ENCODE assay signal across 8 cellular contexts in the genomic region with DNA sequence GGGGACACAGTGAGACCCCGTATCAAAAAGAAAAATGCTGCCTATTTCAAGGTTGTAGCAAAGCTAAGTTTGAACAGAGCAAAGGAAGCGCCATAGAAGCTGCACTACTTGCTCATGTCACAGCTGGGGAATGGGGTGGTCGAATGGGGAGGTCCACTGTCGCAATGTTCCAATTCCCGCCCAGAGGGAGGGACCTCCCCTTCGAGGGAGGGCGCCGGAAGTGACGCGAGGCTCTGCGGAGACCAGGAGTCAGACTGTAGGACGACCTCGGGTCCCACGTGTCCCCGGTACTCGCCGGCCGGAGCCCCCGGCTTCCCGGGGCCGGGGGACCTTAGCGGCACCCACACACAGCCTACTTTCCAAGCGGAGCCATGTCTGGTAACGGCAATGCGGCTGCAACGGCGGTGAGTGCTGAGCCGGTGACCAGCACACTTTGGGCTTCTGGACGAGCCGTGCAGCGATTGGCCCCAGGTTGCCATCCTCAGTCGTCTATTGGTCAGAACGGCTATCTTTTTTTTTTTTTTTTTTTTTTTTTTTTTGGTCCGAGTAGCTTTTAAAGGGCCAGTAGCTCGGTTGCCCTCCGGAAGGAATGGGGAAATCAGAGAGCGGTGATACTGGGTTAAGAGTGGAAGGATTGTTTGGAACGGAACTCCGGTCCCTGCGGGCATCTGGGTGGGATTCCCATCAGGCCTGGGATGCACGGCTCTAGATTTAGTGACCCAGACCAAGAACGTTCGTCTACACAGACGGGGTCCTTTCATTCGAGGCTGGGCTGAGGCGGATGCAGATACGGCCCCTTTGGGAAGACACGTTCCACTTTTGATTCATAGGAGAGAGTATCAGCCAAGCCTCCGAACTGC. TPM values are rescaled to one million over a fixed set of nuclear protein-coding genes. Genes with fewer than 3 reads are reported as not detected.
DNase-seq lines count a peak whose midpoint lies in the region; ATAC-seq and TF ChIP-seq lines count a peak whose summit lies in the region.

A gene (plus strand): TSS at position 219 of the 860 bp plus-strand sequence. CDS start 153 bp downstream, at position 372.

- H3K27me3 Mint-ChIP-seq in activated naive CD4-positive, alpha-beta T cell treated with anti-CD3 and anti-CD28 coated beads for 36 hours (ENCODE audit: low read depth): no peaks in the 10 kb centered on the region

- WGBS in gastroesophageal sphincter (ENCODE audit: low coverage in 1 of 2), 2 donors: 1 to 3% methylated on average over 5 to 25 of the region's 49 CpGs

- H3K27ac Mint-ChIP-seq in activated naive CD4-positive, alpha-beta T cell treated with anti-CD3 and anti-CD28 coated beads for 36 hours: peak within 1 kb of the TSS; percentile 96

- H3K36me3 Mint-ChIP-seq in activated naive CD4-positive, alpha-beta T cell treated with anti-CD3 and anti-CD28 coated beads for 36 hours (ENCODE audit: low read depth): peaks cover 6% of the 10 kb centered on the region

- H3K4me3 ChIP-seq in HFF-Myc (replicated peaks; ENCODE audit: low read depth, low read length) (peak within 1 kb of the TSS; percentile 73), gastroesophageal sphincter (peak within 1 kb of the TSS; percentile 76 to 96), neutrophil (ENCODE audit: low read depth in 1 of 2, low read length in 1 of 2) (peak within 1 kb of the TSS; percentile 90 to 91)

- peaks cover 0 to 32% of the 10 kb centered on the region in 2 donors for H3K36me3 ChIP-seq in gastroesophageal sphincter
- peaks cover 28% of the 10 kb centered on the region for H3K36me3 ChIP-seq in neutrophil

- H3K9me3 ChIP-seq in gastroesophageal sphincter (no peaks in the 10 kb centered on the region), neutrophil (no peaks in the 10 kb centered on the region)

- peaks cover 0 to 19% (median 9%) of the 10 kb centered on the region in 3 donors for H3K4me1 ChIP-seq in gastroesophageal sphincter
- peaks cover 32 to 33% of the 10 kb centered on the region in 2 experiments for H3K4me1 ChIP-seq in neutrophil (ENCODE audit: control insufficient read depth in 1 of 2, insufficient read depth in 1 of 2, low read depth in 1 of 2, low read length in 1 of 2)

- ATAC-seq in gastroesophageal sphincter: peak; percentile 98

- TF ChIP-seq POLR2A in gastroesophageal sphincter (IDR thresholded peaks at IDR 0.05): peak in 1 of 2 donors; percentile 13

- no peak for TF ChIP-seq EP300 in gastroesophageal sphincter (IDR thresholded peaks at IDR 0.05)

- CTCF ChIA-PET in activated naive CD4-positive, alpha-beta T cell treated with anti-CD3 and anti-CD28 coated beads for 36 hours (lab: Charles Lee): interaction anchor here (0.8 to 2.1 kb wide), 7 partner anchors 10 to 236 kb away, joined by 3 to 8 read pairs (median 4); a partner anchor contains a TSS

- H3K27ac ChIP-seq in gastroesophageal sphincter (peak within 1 kb of the TSS; percentile 88 to 95 (median 94)), neutrophil (peak within 1 kb of the TSS; percentile 81)

- DNase-seq in GM03348 (ENCODE audit: low spot score) (peak; percentile 95), HFF-Myc (ENCODE audit: extremely low read depth, low read depth) (peak; percentile 84), NAMALWA (ENCODE audit: low spot score) (peak; percentile 96), SK-N-DZ (ENCODE audit: low spot score) (peak; percentile 88), superior temporal gyrus (ENCODE audit: extremely low spot score) (peak; percentile 99)
- peak; percentile 94 for DNase-seq in activated naive CD4-positive, alpha-beta T cell treated with anti-CD3 and anti-CD28 coated beads for 36 hours

- peak within 1 kb of the TSS; percentile 98 for H3K4me3 Mint-ChIP-seq in activated naive CD4-positive, alpha-beta T cell treated with anti-CD3 and anti-CD28 coated beads for 36 hours

- H3K27me3 ChIP-seq in gastroesophageal sphincter (no peaks in the 10 kb centered on the region), neutrophil (no peaks in the 10 kb centered on the region)

- intact Hi-C loops in activated naive CD4-positive, alpha-beta T cell treated with anti-CD3 and anti-CD28 coated beads for 36 hours (cut with micrococcal nuclease): loop anchor here (1.0 to 2.0 kb wide), 6 partner anchors 10 to 55 kb away; a partner anchor contains a TSS

- TF ChIP-seq CTCF in HFF-Myc (IDR thresholded peaks at IDR 0.05; ENCODE audit: low read depth, low read length, missing control alignments): no peak
- TF ChIP-seq CTCF in gastroesophageal sphincter (IDR thresholded peaks at IDR 0.05): no peak
- no peak for TF ChIP-seq CTCF in neutrophil (IDR thresholded peaks at IDR 0.05)

- H3K4me1 Mint-ChIP-seq in activated naive CD4-positive, alpha-beta T cell treated with anti-CD3 and anti-CD28 coated beads for 36 hours (ENCODE audit: low read depth): peaks cover 21% of the 10 kb centered on the region

- H3K9me3 Mint-ChIP-seq in activated naive CD4-positive, alpha-beta T cell treated with anti-CD3 and anti-CD28 coated beads for 36 hours: no peaks in the 10 kb centered on the region

RNA-seq across cellular contexts. Expression of the gene that starts here (rescaled TPM):
- polyA plus RNA-seq in SK-N-DZ (2014; cell fraction: cytosol; rRNA removed): 4.3 and 8.1 TPM in 2 replicates
- 27.7 and 52.4 TPM in 2 replicates for polyA plus RNA-seq in SK-N-DZ (2014; cell fraction: nucleus; rRNA removed)
- total RNA-seq in activated naive CD4-positive, alpha-beta T cell treated with anti-CD3 and anti-CD28 coated beads for 36 hours: 10 to 100 TPM; 27.9 to 29.4 TPM
- 10 to 100 TPM in 2 of 4 donors, 1 to 10 TPM in 2; 1.2 to 27.1 (median 9.8) TPM for total RNA-seq in gastroesophageal sphincter

Comparison
In these comparisons a context has a peak if more than half of its experiments do, and no peak if none do; other contexts are left out.
1. Peak in every context shown above with its lines: DNase-seq, ATAC-seq, H3K4me3 ChIP-seq and H3K27ac ChIP-seq.